ENCODE assay signal across 11 cellular contexts in genomic region chr9:16986441-16987387, GRCh38.
DNase-seq lines count a peak whose midpoint lies in the region; ATAC-seq and TF ChIP-seq lines count a peak whose summit lies in the region.
"Had no signal": no experiment of that assay in that cellular context is flagged by ENCODE, and none has a peak within 500 bp of the region (broad histone marks: within the 10 kb centered on the region; RNA-seq: fewer than 3 reads in every experiment).

No MANE protein-coding gene starts in this region.

- TF ChIP-seq EP300 in transverse colon (IDR thresholded peaks at IDR 0.05; ENCODE audit: low read depth): no peak

- no peak for TF ChIP-seq CTCF in cardiac fibroblast (IDR thresholded peaks at IDR 0.05; ENCODE audit: low read depth, low read length)
- no peak for TF ChIP-seq CTCF in transverse colon (IDR thresholded peaks at IDR 0.05)
- TF ChIP-seq CTCF in GM10266 (IDR thresholded peaks at IDR 0.05; ENCODE audit: control insufficient read depth, insufficient read depth, low read depth, missing control alignments): no peak
- no peak for TF ChIP-seq CTCF in CD8-positive, alpha-beta T cell (IDR thresholded peaks at IDR 0.05)

- H3K9me3 ChIP-seq in transverse colon: no peaks in the 10 kb centered on the region
- no peaks in the 10 kb centered on the region for H3K9me3 ChIP-seq in CD8-positive, alpha-beta T cell (ENCODE audit: low read length)
- H3K9me3 ChIP-seq: left ventricle myocardium inferior had no signal

- H3K4me1 Mint-ChIP-seq in CD8-positive, alpha-beta T cell (ENCODE audit: low read depth): no peaks in the 10 kb centered on the region

- H3K27ac ChIP-seq in transverse colon: peak overlapping the region in 3 of 4 donors; percentile 34 to 60 (median 58)
- H3K27ac ChIP-seq in CD8-positive, alpha-beta T cell (ENCODE audit: low read depth, low read length): no peak overlapping the region
- H3K27ac ChIP-seq: left ventricle myocardium inferior had no signal

- H3K4me1 ChIP-seq in transverse colon: no peaks in the 10 kb centered on the region
- H3K4me1 ChIP-seq in CD8-positive, alpha-beta T cell (ENCODE audit: insufficient read depth, low read length): no peaks in the 10 kb centered on the region
- H3K4me1 ChIP-seq: left ventricle myocardium inferior had no signal

- H3K36me3 ChIP-seq in transverse colon: no peaks in the 10 kb centered on the region
- H3K36me3 ChIP-seq in CD8-positive, alpha-beta T cell (ENCODE audit: insufficient read depth, low read length): no peaks in the 10 kb centered on the region
- H3K36me3 ChIP-seq: left ventricle myocardium inferior had no signal

- POLR2A ChIA-PET in CD8-positive, alpha-beta T cell (lab: Charles Lee): no interaction called here

- H3K9me3 Mint-ChIP-seq in CD8-positive, alpha-beta T cell: peaks cover 6% of the 10 kb centered on the region

- 55 to 60% methylated on average over 5 to 6 of the region's 6 CpGs for WGBS in transverse colon (ENCODE audit: low coverage in 1 of 2), 2 donors

- CTCF ChIA-PET in CD8-positive, alpha-beta T cell (lab: Charles Lee): no interaction called here

- intact Hi-C loops in transverse colon (cut with DNase I; ENCODE audit: low total_unique reads): no loop called here
- intact Hi-C loops in CD8-positive, alpha-beta T cell (cut with DNase I, micrococcal nuclease): no loop called here

- in situ Hi-C loops in transverse colon (cut with MboI; ENCODE audit: low pct_ligation_motif_present in 1 of 4, low pct_unique_long_range_greater_than_20kb in 1 of 4, low sequenced_read_pairs in 3 of 4): no loop called here

- no peak for ATAC-seq in HG02938 (IDR thresholded peaks at IDR 0.05; ENCODE audit: unreplicated experiment)
- ATAC-seq in CD8-positive, alpha-beta T cell: no peak
- ATAC-seq: K562 had no signal

- no peaks in the 10 kb centered on the region for H3K27me3 ChIP-seq in transverse colon
- no peaks in the 10 kb centered on the region for H3K27me3 ChIP-seq in CD8-positive, alpha-beta T cell (ENCODE audit: insufficient read depth, low read length)

- no peak for TF ChIP-seq POLR2A in transverse colon (IDR thresholded peaks at IDR 0.05)

- no peaks in the 10 kb centered on the region for H3K36me3 Mint-ChIP-seq in CD8-positive, alpha-beta T cell

- H3K27me3 Mint-ChIP-seq in CD8-positive, alpha-beta T cell (ENCODE audit: low read depth): no peaks in the 10 kb centered on the region

- DNase-seq in KG1 (lab: John Stamatoyannopoulos, UW): peak; percentile 29
- DNase-seq in cardiac fibroblast (ENCODE audit: low read depth in 2 of 2): peak; percentile 52 to 61
- peak; percentile 10 for DNase-seq in left kidney (ENCODE audit: low read depth, low spot score)
- DNase-seq in transverse colon: no peak
- no peak for DNase-seq in T-helper 2 cell
- DNase-seq in GM10266 (ENCODE audit: extremely low spot score): no peak
- DNase-seq in CD8-positive, alpha-beta T cell: no peak
- DNase-seq: left ventricle myocardium inferior, posterior cingulate gyrus had no signal

- H3K4me3 ChIP-seq in cardiac fibroblast (replicated peaks in 1 of 2; ENCODE audit: low read depth in 2 of 2, low read length in 2 of 2): no peak overlapping the region
- no peak overlapping the region for H3K4me3 ChIP-seq in transverse colon
- no peak overlapping the region for H3K4me3 ChIP-seq in CD8-positive, alpha-beta T cell (ENCODE audit: low read depth, low read length)
- H3K4me3 ChIP-seq: K562, left ventricle myocardium inferior had no signal

- no peak overlapping the region for H3K4me3 Mint-ChIP-seq in CD8-positive, alpha-beta T cell

- no peak overlapping the region for H3K27ac Mint-ChIP-seq in CD8-positive, alpha-beta T cell

Comparison
In these comparisons a context has a peak if more than half of its experiments do, and no peak if none do; other contexts are left out.
1. DNase-seq: peak in KG1 (single experiment), cardiac fibroblast (2 of 2) and left kidney (single experiment); none in transverse colon (single experiment), T-helper 2 cell (0 of 5), GM10266 (single experiment) and CD8-positive, alpha-beta T cell (0 of 7).